ENCODE assay signal across 1 cellular context in the genomic region with DNA sequence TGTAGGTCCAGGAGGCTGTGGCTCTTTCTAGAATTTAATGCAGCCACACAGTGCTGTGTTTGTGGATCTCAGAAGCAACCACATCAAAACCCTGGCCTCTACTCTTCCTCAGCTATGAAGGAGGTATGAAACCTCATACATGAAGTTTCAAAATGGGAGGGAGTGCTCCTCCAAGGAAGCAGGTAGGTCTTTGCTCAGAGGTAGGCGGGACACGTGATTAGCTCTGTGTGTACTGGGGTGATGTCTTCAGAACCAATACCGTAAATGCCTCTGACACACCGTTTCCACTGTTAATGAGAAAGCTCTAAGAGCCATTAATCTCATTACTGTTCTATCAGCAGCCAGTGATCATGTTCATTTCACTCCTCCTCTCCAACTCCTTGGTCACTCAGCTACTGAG.
TF ChIP-seq lines count a peak whose summit lies in the region.

No MANE protein-coding gene starts in this region.

TF ChIP-seq in GM23338, 12 proteins besides CTCF, POLR2A, EP300 and RAD21 (continued from another document):
- TF ChIP-seq, protein P1, sequence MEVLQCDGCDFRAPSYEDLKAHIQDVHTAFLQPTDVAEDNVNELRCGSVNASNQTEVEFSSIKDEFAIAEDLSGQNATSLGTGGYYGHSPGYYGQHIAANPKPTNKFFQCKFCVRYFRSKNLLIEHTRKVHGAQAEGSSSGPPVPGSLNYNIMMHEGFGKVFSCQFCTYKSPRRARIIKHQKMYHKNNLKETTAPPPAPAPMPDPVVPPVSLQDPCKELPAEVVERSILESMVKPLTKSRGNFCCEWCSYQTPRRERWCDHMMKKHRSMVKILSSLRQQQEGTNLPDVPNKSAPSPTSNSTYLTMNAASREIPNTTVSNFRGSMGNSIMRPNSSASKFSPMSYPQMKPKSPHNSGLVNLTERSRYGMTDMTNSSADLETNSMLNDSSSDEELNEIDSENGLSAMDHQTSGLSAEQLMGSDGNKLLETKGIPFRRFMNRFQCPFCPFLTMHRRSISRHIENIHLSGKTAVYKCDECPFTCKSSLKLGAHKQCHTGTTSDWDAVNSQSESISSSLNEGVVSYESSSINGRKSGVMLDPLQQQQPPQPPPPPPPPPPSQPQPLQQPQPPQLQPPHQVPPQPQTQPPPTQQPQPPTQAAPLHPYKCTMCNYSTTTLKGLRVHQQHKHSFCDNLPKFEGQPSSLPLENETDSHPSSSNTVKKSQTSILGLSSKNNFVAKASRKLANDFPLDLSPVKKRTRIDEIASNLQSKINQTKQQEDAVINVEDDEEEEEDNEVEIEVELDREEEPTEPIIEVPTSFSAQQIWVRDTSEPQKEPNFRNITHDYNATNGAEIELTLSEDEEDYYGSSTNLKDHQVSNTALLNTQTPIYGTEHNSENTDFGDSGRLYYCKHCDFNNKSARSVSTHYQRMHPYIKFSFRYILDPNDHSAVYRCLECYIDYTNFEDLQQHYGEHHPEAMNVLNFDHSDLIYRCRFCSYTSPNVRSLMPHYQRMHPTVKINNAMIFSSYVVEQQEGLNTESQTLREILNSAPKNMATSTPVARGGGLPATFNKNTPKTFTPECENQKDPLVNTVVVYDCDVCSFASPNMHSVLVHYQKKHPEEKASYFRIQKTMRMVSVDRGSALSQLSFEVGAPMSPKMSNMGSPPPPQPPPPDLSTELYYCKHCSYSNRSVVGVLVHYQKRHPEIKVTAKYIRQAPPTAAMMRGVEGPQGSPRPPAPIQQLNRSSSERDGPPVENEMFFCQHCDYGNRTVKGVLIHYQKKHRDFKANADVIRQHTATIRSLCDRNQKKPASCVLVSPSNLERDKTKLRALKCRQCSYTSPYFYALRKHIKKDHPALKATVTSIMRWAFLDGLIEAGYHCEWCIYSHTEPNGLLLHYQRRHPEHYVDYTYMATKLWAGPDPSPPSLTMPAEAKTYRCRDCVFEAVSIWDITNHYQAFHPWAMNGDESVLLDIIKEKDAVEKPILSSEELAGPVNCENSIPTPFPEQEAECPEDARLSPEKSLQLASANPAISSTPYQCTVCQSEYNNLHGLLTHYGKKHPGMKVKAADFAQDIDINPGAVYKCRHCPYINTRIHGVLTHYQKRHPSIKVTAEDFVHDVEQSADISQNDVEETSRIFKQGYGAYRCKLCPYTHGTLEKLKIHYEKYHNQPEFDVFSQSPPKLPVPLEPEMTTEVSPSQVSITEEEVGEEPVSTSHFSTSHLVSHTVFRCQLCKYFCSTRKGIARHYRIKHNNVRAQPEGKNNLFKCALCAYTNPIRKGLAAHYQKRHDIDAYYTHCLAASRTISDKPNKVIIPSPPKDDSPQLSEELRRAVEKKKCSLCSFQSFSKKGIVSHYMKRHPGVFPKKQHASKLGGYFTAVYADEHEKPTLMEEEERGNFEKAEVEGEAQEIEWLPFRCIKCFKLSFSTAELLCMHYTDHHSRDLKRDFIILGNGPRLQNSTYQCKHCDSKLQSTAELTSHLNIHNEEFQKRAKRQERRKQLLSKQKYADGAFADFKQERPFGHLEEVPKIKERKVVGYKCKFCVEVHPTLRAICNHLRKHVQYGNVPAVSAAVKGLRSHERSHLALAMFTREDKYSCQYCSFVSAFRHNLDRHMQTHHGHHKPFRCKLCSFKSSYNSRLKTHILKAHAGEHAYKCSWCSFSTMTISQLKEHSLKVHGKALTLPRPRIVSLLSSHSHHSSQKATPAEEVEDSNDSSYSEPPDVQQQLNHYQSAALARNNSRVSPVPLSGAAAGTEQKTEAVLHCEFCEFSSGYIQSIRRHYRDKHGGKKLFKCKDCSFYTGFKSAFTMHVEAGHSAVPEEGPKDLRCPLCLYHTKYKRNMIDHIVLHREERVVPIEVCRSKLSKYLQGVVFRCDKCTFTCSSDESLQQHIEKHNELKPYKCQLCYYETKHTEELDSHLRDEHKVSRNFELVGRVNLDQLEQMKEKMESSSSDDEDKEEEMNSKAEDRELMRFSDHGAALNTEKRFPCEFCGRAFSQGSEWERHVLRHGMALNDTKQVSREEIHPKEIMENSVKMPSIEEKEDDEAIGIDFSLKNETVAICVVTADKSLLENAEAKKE (CRISPR knock-in tag; IDR thresholded peaks at IDR 0.05): no peak
- TF ChIP-seq NANOG (IDR thresholded peaks at IDR 0.05; ENCODE audit: borderline replicate concordance): no peak
- TF ChIP-seq CREB1 (CRISPR knock-in tag; IDR thresholded peaks at IDR 0.05; ENCODE audit: low read depth): no peak
- TF ChIP-seq, protein P2, sequence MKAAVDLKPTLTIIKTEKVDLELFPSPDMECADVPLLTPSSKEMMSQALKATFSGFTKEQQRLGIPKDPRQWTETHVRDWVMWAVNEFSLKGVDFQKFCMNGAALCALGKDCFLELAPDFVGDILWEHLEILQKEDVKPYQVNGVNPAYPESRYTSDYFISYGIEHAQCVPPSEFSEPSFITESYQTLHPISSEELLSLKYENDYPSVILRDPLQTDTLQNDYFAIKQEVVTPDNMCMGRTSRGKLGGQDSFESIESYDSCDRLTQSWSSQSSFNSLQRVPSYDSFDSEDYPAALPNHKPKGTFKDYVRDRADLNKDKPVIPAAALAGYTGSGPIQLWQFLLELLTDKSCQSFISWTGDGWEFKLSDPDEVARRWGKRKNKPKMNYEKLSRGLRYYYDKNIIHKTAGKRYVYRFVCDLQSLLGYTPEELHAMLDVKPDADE (IDR thresholded peaks at IDR 0.05): no peak
- no peak for TF ChIP-seq ZNF331 (CRISPR knock-in tag; IDR thresholded peaks at IDR 0.05; ENCODE audit: low read depth)
- no peak for TF ChIP-seq EZH2 (IDR thresholded peaks at IDR 0.05; ENCODE audit: low read depth, unreplicated experiment)
- TF ChIP-seq, protein P3, sequence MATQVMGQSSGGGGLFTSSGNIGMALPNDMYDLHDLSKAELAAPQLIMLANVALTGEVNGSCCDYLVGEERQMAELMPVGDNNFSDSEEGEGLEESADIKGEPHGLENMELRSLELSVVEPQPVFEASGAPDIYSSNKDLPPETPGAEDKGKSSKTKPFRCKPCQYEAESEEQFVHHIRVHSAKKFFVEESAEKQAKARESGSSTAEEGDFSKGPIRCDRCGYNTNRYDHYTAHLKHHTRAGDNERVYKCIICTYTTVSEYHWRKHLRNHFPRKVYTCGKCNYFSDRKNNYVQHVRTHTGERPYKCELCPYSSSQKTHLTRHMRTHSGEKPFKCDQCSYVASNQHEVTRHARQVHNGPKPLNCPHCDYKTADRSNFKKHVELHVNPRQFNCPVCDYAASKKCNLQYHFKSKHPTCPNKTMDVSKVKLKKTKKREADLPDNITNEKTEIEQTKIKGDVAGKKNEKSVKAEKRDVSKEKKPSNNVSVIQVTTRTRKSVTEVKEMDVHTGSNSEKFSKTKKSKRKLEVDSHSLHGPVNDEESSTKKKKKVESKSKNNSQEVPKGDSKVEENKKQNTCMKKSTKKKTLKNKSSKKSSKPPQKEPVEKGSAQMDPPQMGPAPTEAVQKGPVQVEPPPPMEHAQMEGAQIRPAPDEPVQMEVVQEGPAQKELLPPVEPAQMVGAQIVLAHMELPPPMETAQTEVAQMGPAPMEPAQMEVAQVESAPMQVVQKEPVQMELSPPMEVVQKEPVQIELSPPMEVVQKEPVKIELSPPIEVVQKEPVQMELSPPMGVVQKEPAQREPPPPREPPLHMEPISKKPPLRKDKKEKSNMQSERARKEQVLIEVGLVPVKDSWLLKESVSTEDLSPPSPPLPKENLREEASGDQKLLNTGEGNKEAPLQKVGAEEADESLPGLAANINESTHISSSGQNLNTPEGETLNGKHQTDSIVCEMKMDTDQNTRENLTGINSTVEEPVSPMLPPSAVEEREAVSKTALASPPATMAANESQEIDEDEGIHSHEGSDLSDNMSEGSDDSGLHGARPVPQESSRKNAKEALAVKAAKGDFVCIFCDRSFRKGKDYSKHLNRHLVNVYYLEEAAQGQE (IDR thresholded peaks at IDR 0.05; ENCODE audit: unreplicated experiment): no peak
